ENCODE assay signal across 8 cellular contexts in genomic region chr19:14516746-14517438, GRCh38.
A peak's percentile ranks its signal among the peaks of the same experiment; 100 is the strongest.
DNase-seq lines count a peak whose midpoint lies in the region; TF ChIP-seq lines count a peak whose summit lies in the region.

No MANE protein-coding gene starts in this region.

- peak overlapping the region; percentile 86 for H3K4me2 ChIP-seq in parathyroid adenoma (ENCODE audit: low read length)

- CTCF ChIA-PET in RWPE1 (lab: Yijun Ruan, JAX): interaction anchor here (0.5 to 1.9 kb wide), 5 partner anchors 9 to 40 kb away, joined by 3 to 7 read pairs (median 4); no protein-coding TSS in a partner anchor

- POLR2A ChIA-PET in RWPE1 (lab: Yijun Ruan, JAX; ENCODE audit: low non-redundant PET): interaction anchor here (0.6 to 2.3 kb wide), 10 partner anchors 9 to 56 kb away, joined by 3 to 13 read pairs (median 4); no protein-coding TSS in a partner anchor

- no peak for DNase-seq in GM12865 (ENCODE audit: low read depth)
- no peak for DNase-seq in RWPE1 (ENCODE audit: low spot score)
- no peak for DNase-seq in epithelial cell of prostate (ENCODE audit: low read depth, low spot score)
- DNase-seq in ACHN: no peak
- no peak for DNase-seq in COLO668 (lab: John Stamatoyannopoulos, UW; ENCODE audit: unreplicated experiment)
- DNase-seq in NAMALWA (ENCODE audit: low spot score): no peak
- no peak for DNase-seq in NCI-H2107 treated with DMSO at 0.1 percent for 48 hours (lab: John Stamatoyannopoulos, UW; ENCODE audit: unreplicated experiment)

- in situ Hi-C loops in ACHN (cut with HindIII; ENCODE audit: low pct_ligation_motif_present, low pct_unique_long_range_greater_than_20kb, low sequenced_read_pairs): no loop called here

- H3K4me3 ChIP-seq in GM12865 (ENCODE audit: low read depth, low read length): peak overlapping the region; percentile 88
- peak overlapping the region; percentile 86 for H3K4me3 ChIP-seq in parathyroid adenoma (ENCODE audit: low read depth, low read length)

- peaks cover 14% of the 10 kb centered on the region for H3K79me2 ChIP-seq in parathyroid adenoma

- TF ChIP-seq CTCF in GM12865 (IDR thresholded peaks at IDR 0.05; ENCODE audit: insufficient read depth, low read depth, low read length, missing control alignments) (no peak), RWPE1 (conservative IDR thresholded peaks at IDR 0.05; ENCODE audit: low read depth) (no peak), parathyroid adenoma (IDR thresholded peaks at IDR 0.05) (no peak)

- peak overlapping the region; percentile 68 for H3K9ac ChIP-seq in parathyroid adenoma

- peak overlapping the region; percentile 100 for H3K27ac ChIP-seq in RWPE1
- peak overlapping the region; percentile 98 for H3K27ac ChIP-seq in epithelial cell of prostate
- H3K27ac ChIP-seq in parathyroid adenoma: peak overlapping the region; percentile 97

- H3K4me1 ChIP-seq in parathyroid adenoma: peaks cover 20% of the 10 kb centered on the region

- H3K27me3 ChIP-seq in parathyroid adenoma (ENCODE audit: control insufficient read depth, insufficient read depth, low read length): no peaks in the 10 kb centered on the region

- no peak overlapping the region for H2AFZ ChIP-seq in parathyroid adenoma

- no peaks in the 10 kb centered on the region for H3K36me3 ChIP-seq in parathyroid adenoma (ENCODE audit: control insufficient read depth, insufficient read depth, low read length)

- no peaks in the 10 kb centered on the region for H3K9me3 ChIP-seq in parathyroid adenoma (ENCODE audit: control insufficient read depth, low read length)
